ENCODE assay signal across 19 cellular contexts in the genomic region with DNA sequence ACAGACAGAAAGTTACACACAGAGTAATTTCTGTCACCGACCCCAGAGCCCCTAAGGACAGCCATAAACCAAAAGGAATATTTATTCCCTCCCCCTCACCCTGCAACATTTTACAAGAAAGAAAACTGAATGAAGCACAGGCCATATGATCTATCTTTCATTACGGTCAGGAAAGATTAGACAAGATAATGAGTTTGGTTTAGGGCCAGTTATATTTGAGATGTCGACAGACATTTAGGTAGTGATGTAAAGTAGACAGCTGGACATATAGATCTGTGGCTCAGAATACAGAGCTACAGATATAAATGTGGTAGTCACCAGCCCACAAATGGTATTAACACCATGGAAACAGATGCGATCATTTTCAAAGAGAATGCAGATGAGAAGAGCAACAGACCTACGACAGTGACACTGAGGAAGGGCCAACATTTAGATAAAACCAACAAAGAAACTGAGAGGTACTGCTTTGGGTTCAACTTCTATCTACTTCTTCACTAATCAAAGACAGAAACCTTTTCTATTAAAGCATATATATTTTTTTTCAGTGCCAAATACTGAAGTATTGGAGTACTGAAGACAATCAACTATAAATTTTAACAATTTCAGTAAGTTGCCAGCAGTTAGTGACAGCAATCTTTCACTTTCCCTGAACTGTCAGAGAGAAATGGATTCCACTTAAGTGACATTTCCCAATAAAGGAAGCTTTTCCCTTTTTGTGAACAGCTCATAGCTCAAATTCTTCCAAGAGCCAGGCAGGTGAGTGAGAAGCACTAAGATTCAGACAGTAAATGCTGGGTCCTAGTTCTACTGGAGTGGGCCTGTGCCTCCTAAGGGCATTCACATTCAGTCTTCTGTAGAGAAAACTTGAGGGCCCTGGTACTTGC.
DNase-seq lines count a peak whose midpoint lies in the region; ATAC-seq and TF ChIP-seq lines count a peak whose summit lies in the region.
"Had no signal": no experiment of that assay in that cellular context is flagged by ENCODE, and none has a peak within 500 bp of the region (broad histone marks: within the 10 kb centered on the region; RNA-seq: fewer than 3 reads in every experiment).

No MANE protein-coding gene starts in this region.

- no peak overlapping the region for H3K4me3 Mint-ChIP-seq in CD4-positive, alpha-beta memory T cell
- H3K4me3 Mint-ChIP-seq: H9 had no signal

- ATAC-seq in left lung (peak; percentile 44), HG03097 (IDR thresholded peaks at IDR 0.05; ENCODE audit: low FRiP score, unreplicated experiment) (no peak), right cardiac atrium (no peak)
- ATAC-seq: activated CD4-positive, CD25-positive, alpha-beta regulatory T cell treated with anti-CD3 and anti-CD28 coated beads, Interleukin-2, amount 50 U/mL, for 24 hours had no signal

- peaks cover 20 to 35% (median 21%) of the 10 kb centered on the region in 4 donors for H3K4me1 Mint-ChIP-seq in CD4-positive, alpha-beta memory T cell

- no peak for TF ChIP-seq CTCF in HEK293 (tag by site-specific recombination; IDR thresholded peaks at IDR 0.05)
- no peak for TF ChIP-seq CTCF in left lung (IDR thresholded peaks at IDR 0.05)

- H3K4me2 ChIP-seq in BLaER1 treated with 17β-estradiol and CSF1 and Interleukin-3, amounts not matched to agents 10 nM and 100 nM: peak overlapping the region; percentile 14 to 56 (median 35); a peak in 19 of 22 replicates

- peaks cover 7 to 95% (median 21%) of the 10 kb centered on the region in 11 experiments; a peak in 14 of 22 replicates for H4K20me1 ChIP-seq in BLaER1 treated with 17β-estradiol and CSF1 and Interleukin-3, amounts not matched to agents 10 nM and 100 nM

- POLR2A ChIA-PET in HEK293 (lab: Yijun Ruan, JAX): no interaction called here
- POLR2A ChIA-PET in CD4-positive, alpha-beta memory T cell (lab: Charles Lee; ENCODE audit: partially characterized antibody): no interaction called here

- peak overlapping the region in 1 of 11 experiments; percentile 1; a peak in 2 of 22 replicates for H3K27ac ChIP-seq in BLaER1 treated with 17β-estradiol and CSF1 and Interleukin-3, amounts not matched to agents 10 nM and 100 nM
- H3K27ac ChIP-seq in HEK293 (ENCODE audit: extremely low read depth, low read depth, low read length) (no peak overlapping the region), SJCRH30 (peak overlapping the region; percentile 65), left lung (no peak overlapping the region), right cardiac atrium (ENCODE audit: low read length) (no peak overlapping the region)
- H3K27ac ChIP-seq in CD4-positive, alpha-beta memory T cell (ENCODE audit: low read depth, low read length): no peak overlapping the region
- H3K27ac ChIP-seq: esophagus muscularis mucosa, lower lobe of right lung, uterus had no signal

- WGBS in right cardiac atrium: 57% methylated on average over 5 of the region's 5 CpGs

- H3K9me3 ChIP-seq in BLaER1 treated with 17β-estradiol and CSF1 and Interleukin-3, amounts not matched to agents 10 nM and 100 nM (replicated peaks in 1 of 11): peaks cover 6 to 23% (median 13%) of the 10 kb centered on the region in 11 experiments; a peak in 21 of 22 replicates
- no peaks in the 10 kb centered on the region for H3K9me3 ChIP-seq in HEK293 (ENCODE audit: control insufficient read depth, insufficient read depth, low read depth, low read length)
- H3K9me3 ChIP-seq in SJCRH30 (replicated peaks): no peaks in the 10 kb centered on the region
- no peaks in the 10 kb centered on the region for H3K9me3 ChIP-seq in left lung
- no peaks in the 10 kb centered on the region for H3K9me3 ChIP-seq in CD4-positive, alpha-beta memory T cell (ENCODE audit: control insufficient read depth in 1 of 2, low read length in 2 of 2)
- no peaks in the 10 kb centered on the region for H3K9me3 ChIP-seq in right cardiac atrium (ENCODE audit: control insufficient read depth, low read length)
- H3K9me3 ChIP-seq: esophagus muscularis mucosa, lower lobe of right lung, uterus had no signal

- H3K36me3 ChIP-seq in BLaER1 treated with 17β-estradiol and CSF1 and Interleukin-3, amounts not matched to agents 10 nM and 100 nM: peaks cover 0 to 22% (median 6%) of the 10 kb centered on the region in 11 experiments; a peak in 10 of 22 replicates
- no peaks in the 10 kb centered on the region for H3K36me3 ChIP-seq in HEK293 (ENCODE audit: control insufficient read depth in 2 of 2, insufficient read depth in 1 of 2, low read length in 2 of 2)
- H3K36me3 ChIP-seq in SJCRH30: no peaks in the 10 kb centered on the region; the same call in 1 of the 2 replicates
- H3K36me3 ChIP-seq in left lung: no peaks in the 10 kb centered on the region
- H3K36me3 ChIP-seq in CD4-positive, alpha-beta memory T cell (ENCODE audit: insufficient read depth, low read length): no peaks in the 10 kb centered on the region
- H3K36me3 ChIP-seq: esophagus muscularis mucosa, lower lobe of right lung, uterus had no signal

- H3K9me3 Mint-ChIP-seq in CD4-positive, alpha-beta memory T cell: no peaks in the 10 kb centered on the region
- H3K9me3 Mint-ChIP-seq: H9 had no signal

- CTCF ChIA-PET in HEK293 (lab: Yijun Ruan, JAX): interaction anchor here (0.6 kb wide), 1 partner anchor 47 kb away, joined by 3 read pairs; no protein-coding TSS in a partner anchor
- CTCF ChIA-PET in CD4-positive, alpha-beta memory T cell (lab: Charles Lee; ENCODE audit: partially characterized antibody): interaction anchor here (0.5 to 0.6 kb wide), 2 partner anchors 69 to 119 kb away, joined by 3 read pairs; no protein-coding TSS in a partner anchor

- H3K27me3 Mint-ChIP-seq in CD4-positive, alpha-beta memory T cell: no peaks in the 10 kb centered on the region

- H3K27ac Mint-ChIP-seq in CD4-positive, alpha-beta memory T cell: no peak overlapping the region
- H3K27ac Mint-ChIP-seq: H9 had no signal

- no peaks in the 10 kb centered on the region for H3K27me3 ChIP-seq in BLaER1 treated with 17β-estradiol and CSF1 and Interleukin-3, amounts not matched to agents 10 nM and 100 nM
- no peaks in the 10 kb centered on the region for H3K27me3 ChIP-seq in SJCRH30
- no peaks in the 10 kb centered on the region for H3K27me3 ChIP-seq in left lung
- no peaks in the 10 kb centered on the region for H3K27me3 ChIP-seq in CD4-positive, alpha-beta memory T cell (ENCODE audit: insufficient read depth, low read length)
- no peaks in the 10 kb centered on the region for H3K27me3 ChIP-seq in right cardiac atrium (ENCODE audit: control insufficient read depth, insufficient read depth)
- H3K27me3 ChIP-seq: esophagus muscularis mucosa, uterus had no signal

- peaks cover 0 to 13% of the 10 kb centered on the region in 2 donors for H3K36me3 Mint-ChIP-seq in CD4-positive, alpha-beta memory T cell

- no peak overlapping the region for H3K4me3 ChIP-seq in BLaER1 treated with 17β-estradiol and CSF1 and Interleukin-3, amounts not matched to agents 10 nM and 100 nM
- H3K4me3 ChIP-seq in HEK293 (ENCODE audit: low read depth, low read length): no peak overlapping the region
- peak overlapping the region; percentile 30 for H3K4me3 ChIP-seq in SJCRH30
- no peak overlapping the region for H3K4me3 ChIP-seq in left lung
- no peak overlapping the region for H3K4me3 ChIP-seq in CD4-positive, alpha-beta memory T cell (ENCODE audit: low read length in 2 of 2)
- H3K4me3 ChIP-seq in right cardiac atrium (ENCODE audit: low read length): no peak overlapping the region
- H3K4me3 ChIP-seq: esophagus muscularis mucosa, lower lobe of right lung, uterus had no signal

- H3K4me1 ChIP-seq in BLaER1 treated with 17β-estradiol and CSF1 and Interleukin-3, amounts not matched to agents 10 nM and 100 nM: peaks cover 15 to 20% (median 19%) of the 10 kb centered on the region in 10 experiments
- peaks cover 14% of the 10 kb centered on the region for H3K4me1 ChIP-seq in HEK293 (ENCODE audit: control insufficient read depth, insufficient read depth, low read length)
- peaks cover 21% of the 10 kb centered on the region for H3K4me1 ChIP-seq in SJCRH30
- H3K4me1 ChIP-seq in left lung: peaks cover 0 to 18% of the 10 kb centered on the region in 2 donors
- H3K4me1 ChIP-seq in CD4-positive, alpha-beta memory T cell (ENCODE audit: insufficient read depth, low read length): peaks cover 7% of the 10 kb centered on the region
- H3K4me1 ChIP-seq in right cardiac atrium (ENCODE audit: control insufficient read depth, insufficient read depth, low read length): peaks cover 3% of the 10 kb centered on the region
- H3K4me1 ChIP-seq: uterus had no signal

- intact Hi-C loops in left lung (cut with DNase I): no loop called here
- intact Hi-C loops in CD4-positive, alpha-beta memory T cell (cut with micrococcal nuclease): no loop called here
- intact Hi-C loops in right cardiac atrium (cut with DNase I): no loop called here

- DNase-seq in SJCRH30 (peak; percentile 29 to 79), left lung (no peak), right cardiac atrium (no peak)
- DNase-seq in activated CD4-positive, CD25-positive, alpha-beta regulatory T cell treated with anti-CD3 and anti-CD28 coated beads, Interleukin-2, amount 50 U/mL, for 72 hours: no peak
- no peak for DNase-seq in CD4-positive, alpha-beta memory T cell
- DNase-seq: activated effector memory CD4-positive, alpha-beta T cell treated with Interleukin-2 at 50 U/mL for 16 hours; H9; Karpas-422; lower lobe of right lung; NCI-H1694; SHP77 treated with DMSO at 0.1 percent for 48 hours; small intestine; stimulated activated CD4-positive, alpha-beta T cell treated with anti-CD3 and anti-CD28 coated beads, Interleukin-4, amount 100 ng/mL, for 24 hours; uterus had no signal

- 0 out of 22 replicates have a peak overlapping the region, but pooled peaks of 1 of the 11 experiments have one; percentile 18 for H3K9ac ChIP-seq in BLaER1 treated with 17β-estradiol and CSF1 and Interleukin-3, amounts not matched to agents 10 nM and 100 nM

Comparison
In these comparisons a context has a peak if more than half of its experiments do, and no peak if none do; other contexts are left out.
1. DNase-seq: peak in SJCRH30 (2 of 2); none in left lung (0 of 2), activated CD4-positive, CD25-positive, alpha-beta regulatory T cell treated with anti-CD3 and anti-CD28 coated beads, Interleukin-2, amount 50 U/mL, for 72 hours (single experiment), CD4-positive, alpha-beta memory T cell (0 of 5) and right cardiac atrium (0 of 3).